12 cellular contexts compared by ENCODE assay signal in genomic region chr10:70162157-70162891, GRCh38. TPM values are rescaled to one million over a fixed set of nuclear protein-coding genes. Genes with fewer than 3 reads are reported as not detected.
DNase-seq lines count a peak whose midpoint lies in the region; ATAC-seq and TF ChIP-seq lines count a peak whose summit lies in the region.
"Had no signal": no experiment of that assay in that cellular context is flagged by ENCODE, and none has a peak within 500 bp of the region (broad histone marks: within the 10 kb centered on the region; RNA-seq: fewer than 3 reads in every experiment).

No MANE protein-coding gene starts in this region.

- peaks cover 82% of the 10 kb centered on the region for H4K20me1 ChIP-seq in hepatocyte (ENCODE audit: insufficient read depth, poor library complexity, severe bottlenecking)

- H3K9me3 ChIP-seq in hepatocyte (ENCODE audit: low read depth): no peaks in the 10 kb centered on the region
- H3K9me3 ChIP-seq: uterus had no signal

- no peak for DNase-seq in activated T-cell treated with anti-CD3 and anti-CD28 coated beads, Interleukin-2, amount 50 U/mL, for 24 hours
- DNase-seq in activated T-cell treated with anti-CD3 and anti-CD28 coated beads for 4 hours (no peak), hepatocyte (ENCODE audit: low spot score) (no peak)
- no peak for DNase-seq in activated naive CD8-positive, alpha-beta T cell treated with anti-CD3 and anti-CD28 coated beads for 36 hours
- DNase-seq in stimulated activated naive B cell treated with anti-CD40 and anti-IgM and Interleukin-4, amounts not matched to agents 10 μg/mL and 1 μg/mL and 100 μg/mL, for 72 hours: no peak
- DNase-seq in stimulated activated CD4-positive, alpha-beta T cell treated with anti-CD3 and anti-CD28 coated beads, Interleukin-15, amount 100 ng/mL, for 24 hours: no peak
- DNase-seq: islet precursor cell, NCI-H524, uterus had no signal

- H3K36me3 Mint-ChIP-seq in activated T-cell treated with anti-CD3 and anti-CD28 coated beads, Interleukin-2, amount 50 U/mL, for 24 hours (ENCODE audit: low read depth): peaks cover 90% of the 10 kb centered on the region
- H3K36me3 Mint-ChIP-seq in activated naive CD8-positive, alpha-beta T cell treated with anti-CD3 and anti-CD28 coated beads for 36 hours: peaks cover 41% of the 10 kb centered on the region
- peaks cover 21 to 42% of the 10 kb centered on the region in 2 donors for H3K36me3 Mint-ChIP-seq in stimulated activated naive B cell treated with anti-CD40 and anti-IgM and Interleukin-4, amounts not matched to agents 10 μg/mL and 1 μg/mL and 100 μg/mL, for 72 hours

- no peak overlapping the region for H3K27ac ChIP-seq in hepatocyte
- H3K27ac ChIP-seq: parathyroid adenoma, uterus had no signal

- TF ChIP-seq CTCF in hepatocyte (IDR thresholded peaks at IDR 0.05; ENCODE audit: poor library complexity): no peak

- H3K4me3 Mint-ChIP-seq in activated T-cell treated with anti-CD3 and anti-CD28 coated beads, Interleukin-2, amount 50 U/mL, for 24 hours: peak overlapping the region; percentile 62
- H3K4me3 Mint-ChIP-seq in activated naive CD8-positive, alpha-beta T cell treated with anti-CD3 and anti-CD28 coated beads for 36 hours: peak overlapping the region; percentile 73
- H3K4me3 Mint-ChIP-seq in stimulated activated naive B cell treated with anti-CD40 and anti-IgM and Interleukin-4, amounts not matched to agents 10 μg/mL and 1 μg/mL and 100 μg/mL, for 72 hours: no peak overlapping the region

- H3K9me2 ChIP-seq in hepatocyte (replicated peaks; ENCODE audit: insufficient read depth): no peaks in the 10 kb centered on the region

- no peaks in the 10 kb centered on the region for H3K27me3 Mint-ChIP-seq in activated T-cell treated with anti-CD3 and anti-CD28 coated beads, Interleukin-2, amount 50 U/mL, for 24 hours
- H3K27me3 Mint-ChIP-seq in activated naive CD8-positive, alpha-beta T cell treated with anti-CD3 and anti-CD28 coated beads for 36 hours: no peaks in the 10 kb centered on the region
- no peaks in the 10 kb centered on the region for H3K27me3 Mint-ChIP-seq in stimulated activated naive B cell treated with anti-CD40 and anti-IgM and Interleukin-4, amounts not matched to agents 10 μg/mL and 1 μg/mL and 100 μg/mL, for 72 hours

- H3K4me3 ChIP-seq in hepatocyte: no peak overlapping the region
- H3K4me3 ChIP-seq: uterus had no signal

- 95% methylated on average over 1 of the region's 2 CpGs for WGBS in hepatocyte (ENCODE audit: low lambda C conversion rate, missing lambda C conversion rate)

- peaks cover 7% of the 10 kb centered on the region for H3K36me3 ChIP-seq in hepatocyte (replicated peaks; ENCODE audit: insufficient read depth, low read depth)
- H3K36me3 ChIP-seq: uterus had no signal

- no peaks in the 10 kb centered on the region for H3K9me3 Mint-ChIP-seq in activated T-cell treated with anti-CD3 and anti-CD28 coated beads, Interleukin-2, amount 50 U/mL, for 24 hours
- no peaks in the 10 kb centered on the region for H3K9me3 Mint-ChIP-seq in activated naive CD8-positive, alpha-beta T cell treated with anti-CD3 and anti-CD28 coated beads for 36 hours
- no peaks in the 10 kb centered on the region for H3K9me3 Mint-ChIP-seq in stimulated activated naive B cell treated with anti-CD40 and anti-IgM and Interleukin-4, amounts not matched to agents 10 μg/mL and 1 μg/mL and 100 μg/mL, for 72 hours

- no peak overlapping the region for H2AFZ ChIP-seq in hepatocyte
- H2AFZ ChIP-seq: parathyroid adenoma had no signal

- no peak overlapping the region for H3K4me2 ChIP-seq in hepatocyte

- peaks cover 6% of the 10 kb centered on the region for H3K4me1 ChIP-seq in hepatocyte (ENCODE audit: insufficient read depth)
- H3K4me1 ChIP-seq: uterus had no signal

- H3K27me3 ChIP-seq in hepatocyte: no peaks in the 10 kb centered on the region
- H3K27me3 ChIP-seq: uterus had no signal

- ATAC-seq in HG03159 (IDR thresholded peaks at IDR 0.05; ENCODE audit: unreplicated experiment) (peak; percentile 42), GM18873 (IDR thresholded peaks at IDR 0.05; ENCODE audit: low FRiP score, unreplicated experiment) (no peak)
- ATAC-seq in stimulated activated naive B cell treated with anti-CD40 and anti-IgM and Interleukin-4, amounts not matched to agents 10 μg/mL and 1 μg/mL and 100 μg/mL, for 72 hours (replicated peaks): peak in 1 of 2 donors; percentile 2

- H3K4me1 Mint-ChIP-seq in activated T-cell treated with anti-CD3 and anti-CD28 coated beads, Interleukin-2, amount 50 U/mL, for 24 hours (ENCODE audit: low read depth): peaks cover 73% of the 10 kb centered on the region
- H3K4me1 Mint-ChIP-seq in activated naive CD8-positive, alpha-beta T cell treated with anti-CD3 and anti-CD28 coated beads for 36 hours: peaks cover 64% of the 10 kb centered on the region
- H3K4me1 Mint-ChIP-seq in stimulated activated naive B cell treated with anti-CD40 and anti-IgM and Interleukin-4, amounts not matched to agents 10 μg/mL and 1 μg/mL and 100 μg/mL, for 72 hours: peaks cover 23 to 43% of the 10 kb centered on the region in 2 donors

- H3K79me2 ChIP-seq in hepatocyte: peaks cover 97% of the 10 kb centered on the region

- peak overlapping the region; percentile 95 for H3K27ac Mint-ChIP-seq in activated T-cell treated with anti-CD3 and anti-CD28 coated beads, Interleukin-2, amount 50 U/mL, for 24 hours
- H3K27ac Mint-ChIP-seq in activated naive CD8-positive, alpha-beta T cell treated with anti-CD3 and anti-CD28 coated beads for 36 hours: peak overlapping the region; percentile 95
- peak overlapping the region; percentile 10 for H3K27ac Mint-ChIP-seq in stimulated activated naive B cell treated with anti-CD40 and anti-IgM and Interleukin-4, amounts not matched to agents 10 μg/mL and 1 μg/mL and 100 μg/mL, for 72 hours

RNA-seq across cellular contexts. Expression of gene SAR1A, which starts 8.0 kb away (rescaled TPM):
- total RNA-seq in activated naive CD8-positive, alpha-beta T cell treated with anti-CD3 and anti-CD28 coated beads for 36 hours: 100 to 1,000 TPM; 129 to 134 TPM
- 141 and 164 TPM in 2 replicates for total RNA-seq in hepatocyte
- 106 and 131 TPM in 2 replicates for polyA plus RNA-seq in hepatocyte

RNA-seq across cellular contexts. Expression of gene TYSND1, which starts 15.8 kb away (rescaled TPM):
- 10 to 100 TPM; 15.8 to 15.9 TPM for total RNA-seq in activated naive CD8-positive, alpha-beta T cell treated with anti-CD3 and anti-CD28 coated beads for 36 hours
- total RNA-seq in hepatocyte: 12.1 and 12.6 TPM in 2 replicates
- 13.3 and 22.0 TPM in 2 replicates for polyA plus RNA-seq in hepatocyte

RNA-seq across cellular contexts. Expression of gene AIFM2, which starts 29.7 kb away (rescaled TPM):
- 10 to 100 TPM in 1 of 2 experiments, 1 to 10 TPM in 1; 9.6 to 10.4 TPM for total RNA-seq in activated naive CD8-positive, alpha-beta T cell treated with anti-CD3 and anti-CD28 coated beads for 36 hours
- 7.9 and 8.6 TPM in 2 replicates for total RNA-seq in hepatocyte
- polyA plus RNA-seq in hepatocyte: 11.8 and 16.1 TPM in 2 replicates

Comparison
In these comparisons a context has a peak if more than half of its experiments do, and no peak if none do; other contexts are left out.
1. H3K27ac Mint-ChIP-seq: peak in every context shown above with its lines; median percentile 95 in activated T-cell treated with anti-CD3 and anti-CD28 coated beads, Interleukin-2, amount 50 U/mL, for 24 hours; 95 in activated naive CD8-positive, alpha-beta T cell treated with anti-CD3 and anti-CD28 coated beads for 36 hours; 10 in stimulated activated naive B cell treated with anti-CD40 and anti-IgM and Interleukin-4, amounts not matched to agents 10 μg/mL and 1 μg/mL and 100 μg/mL, for 72 hours.
2. H3K4me3 Mint-ChIP-seq: peak in activated T-cell treated with anti-CD3 and anti-CD28 coated beads, Interleukin-2, amount 50 U/mL, for 24 hours (single experiment) and activated naive CD8-positive, alpha-beta T cell treated with anti-CD3 and anti-CD28 coated beads for 36 hours (single experiment); none in stimulated activated naive B cell treated with anti-CD40 and anti-IgM and Interleukin-4, amounts not matched to agents 10 μg/mL and 1 μg/mL and 100 μg/mL, for 72 hours (0 of 2).